ENCODE assay signal across 13 cellular contexts in the genomic region with DNA sequence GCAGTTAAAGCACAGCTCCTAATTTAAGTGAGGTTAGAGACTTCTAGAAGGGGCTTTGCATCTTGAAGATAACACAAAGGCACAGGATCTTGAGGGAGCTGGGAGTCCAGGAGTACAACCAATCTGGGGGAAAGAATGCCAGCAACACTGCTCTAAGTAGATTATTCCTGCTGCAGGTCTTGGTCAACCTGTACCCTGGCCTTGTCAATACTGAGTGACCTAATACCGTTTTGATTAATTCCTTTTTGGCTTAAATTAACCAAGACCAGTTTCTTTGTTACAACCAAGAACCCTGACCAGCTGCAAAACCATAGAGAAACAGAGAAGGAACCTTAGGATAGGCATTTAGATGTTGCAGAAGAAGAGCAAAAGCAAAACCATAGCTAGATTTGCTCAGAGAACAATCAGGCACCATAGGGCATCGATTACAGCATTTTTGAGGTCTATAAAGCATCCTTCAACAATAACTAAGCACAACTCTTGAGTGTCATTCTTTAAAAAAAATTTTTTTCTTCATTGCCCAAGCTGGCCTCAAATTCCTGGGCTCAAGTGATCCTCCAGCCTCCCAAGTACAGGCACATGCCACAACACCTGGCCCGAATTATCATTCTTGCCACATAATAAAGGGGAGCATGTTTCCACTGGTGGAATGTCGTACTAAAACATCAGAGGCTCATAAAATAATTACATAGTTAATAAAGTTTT. TPM values are rescaled to one million over a fixed set of nuclear protein-coding genes. Genes with fewer than 3 reads are reported as not detected.
DNase-seq lines count a peak whose midpoint lies in the region; ATAC-seq, FAIRE-seq and TF ChIP-seq lines count a peak whose summit lies in the region.
"Had no signal": no experiment of that assay in that cellular context is flagged by ENCODE, and none has a peak within 500 bp of the region (broad histone marks: within the 10 kb centered on the region; RNA-seq: fewer than 3 reads in every experiment).

No MANE protein-coding gene starts in this region.

- H3K36me3 ChIP-seq in SU-DHL-6 (ENCODE audit: low read length) (0 out of 2 replicates have a peak, but pooled peaks cover 18% of the 10 kb centered on the region), HepG2 (replicated peaks in 1 of 2; ENCODE audit: control insufficient read depth in 1 of 2, insufficient read depth in 2 of 2, low read length in 2 of 2) (peaks cover 4 to 11% of the 10 kb centered on the region in 2 experiments; a peak in 3 of 5 replicates), subcutaneous abdominal adipose tissue (ENCODE audit: control insufficient read depth in 5 of 5, insufficient read depth in 5 of 5, low read length in 5 of 5) (no peaks in the 10 kb centered on the region)

- H3K9me3 ChIP-seq in SU-DHL-6 (ENCODE audit: insufficient read depth, low read length) (no peaks in the 10 kb centered on the region), HepG2 (ENCODE audit: low read length) (no peaks in the 10 kb centered on the region), subcutaneous abdominal adipose tissue (ENCODE audit: control insufficient read depth in 5 of 5, low read length in 5 of 5) (no peaks in the 10 kb centered on the region)

- POLR2A ChIA-PET in HepG2 (lab: Yijun Ruan, JAX) = interaction anchor here (1.2 kb wide), 1 partner anchor 15 kb away, joined by 3 read pairs; no protein-coding TSS in a partner anchor

- H3F3A ChIP-seq in SU-DHL-6 (ENCODE audit: insufficient read depth) = peaks cover 28% of the 10 kb centered on the region

- no TSS peak for BruUV-seq in HepG2 (replicated peaks; lab: Mats Ljungman, UMichigan)

- H3K27ac Mint-ChIP-seq in activated T-cell treated with anti-CD3 and anti-CD28 coated beads, Interleukin-2, amount 50 U/mL, for 72 hours = peak overlapping the region; percentile 96
- H3K27ac Mint-ChIP-seq in CD14-positive monocyte = peak overlapping the region in 3 of 7 donors; percentile 17 to 77 (median 32)

- H3K79me2 ChIP-seq in SU-DHL-6 (ENCODE audit: insufficient read depth, low read length) = peaks cover 100% of the 10 kb centered on the region
- peaks cover 98% of the 10 kb centered on the region for H3K79me2 ChIP-seq in HepG2 (ENCODE audit: insufficient read depth, low read length)

- H3K27ac ChIP-seq in SU-DHL-6 (ENCODE audit: low read depth, low read length) (peak overlapping the region; percentile 9; the same call in 1 of the 2 replicates), HepG2 (ENCODE audit: extremely low read length, insufficient read depth, low read length) (no peak overlapping the region), subcutaneous abdominal adipose tissue (ENCODE audit: low read depth, low read length) (peak overlapping the region; percentile 68)

- H3K4me3 ChIP-seq in SU-DHL-6 (ENCODE audit: insufficient read depth, low read length, poor library complexity, severe bottlenecking) = no peak overlapping the region
- no peak overlapping the region for H3K4me3 ChIP-seq in HepG2 (replicated peaks in 1 of 3; ENCODE audit: insufficient read depth in 1 of 3, low read depth in 2 of 3, low read length in 3 of 3)
- H3K4me3 ChIP-seq in subcutaneous abdominal adipose tissue (ENCODE audit: low read depth in 1 of 5, low read length in 5 of 5) = no peak overlapping the region

- no peak for FAIRE-seq in HepG2 (lab: Jason Lieb, UNC)

- H2AFZ ChIP-seq in SU-DHL-6 (ENCODE audit: low read depth, low read length, severe bottlenecking) (no peak overlapping the region), HepG2 (ENCODE audit: low read length) (no peak overlapping the region)

- H3K9ac ChIP-seq in SU-DHL-6 (ENCODE audit: low read length) = no peak overlapping the region
- no peak overlapping the region for H3K9ac ChIP-seq in HepG2 (ENCODE audit: insufficient read depth, low read depth, low read length)
- H3K9ac ChIP-seq in subcutaneous abdominal adipose tissue (ENCODE audit: low read length in 5 of 5) = no peak overlapping the region

- WGBS in HepG2 (ENCODE audit: low lambda C conversion rate) = 68% methylated on average over 4 of the region's 4 CpGs

- intact Hi-C loops in HepG2 (cut with micrococcal nuclease; ENCODE audit: unreplicated experiment) = loop anchor here (10.0 kb wide), 1 partner anchor 122 kb away; the partner anchor contains the start of gene ITPRIPL1
- intact Hi-C loops in CD14-positive monocyte (cut with micrococcal nuclease) = no loop called here

- peaks cover 6 to 24% of the 10 kb centered on the region in 2 donors for H3K36me3 Mint-ChIP-seq in activated T-cell treated with anti-CD3 and anti-CD28 coated beads, Interleukin-2, amount 50 U/mL, for 72 hours (ENCODE audit: insufficient read depth in 2 of 2)
- H3K36me3 Mint-ChIP-seq in CD14-positive monocyte = peaks cover 13 to 31% of the 10 kb centered on the region in 2 donors

- H3K4me1 Mint-ChIP-seq in activated T-cell treated with anti-CD3 and anti-CD28 coated beads, Interleukin-2, amount 50 U/mL, for 72 hours (ENCODE audit: low read depth) = peaks cover 90% of the 10 kb centered on the region
- peaks cover 83% of the 10 kb centered on the region for H3K4me1 Mint-ChIP-seq in CD14-positive monocyte

- H3K9me3 Mint-ChIP-seq in activated T-cell treated with anti-CD3 and anti-CD28 coated beads, Interleukin-2, amount 50 U/mL, for 72 hours = no peaks in the 10 kb centered on the region
- H3K9me3 Mint-ChIP-seq in CD14-positive monocyte = no peaks in the 10 kb centered on the region

- CTCF ChIA-PET in HepG2 (lab: Yijun Ruan, JAX; ENCODE audit: low intra/inter-chr PET ratio, low total read pairs) = no interaction called here

- H3K27me3 ChIP-seq in SU-DHL-6 (ENCODE audit: low read length) = no peaks in the 10 kb centered on the region
- H3K27me3 ChIP-seq in HepG2 (ENCODE audit: control insufficient read depth in 1 of 2, insufficient read depth in 2 of 2, low read length in 2 of 2) = no peaks in the 10 kb centered on the region
- no peaks in the 10 kb centered on the region for H3K27me3 ChIP-seq in subcutaneous abdominal adipose tissue (ENCODE audit: control insufficient read depth in 5 of 5, insufficient read depth in 4 of 5, low read length in 5 of 5)

- TF ChIP-seq POLR2A in HepG2 (IDR thresholded peaks at IDR 0.05; ENCODE audit: insufficient read depth in 1 of 2, low read depth in 2 of 2, low read length in 2 of 2) = no peak

- H4K20me1 ChIP-seq in SU-DHL-6 (ENCODE audit: low read depth, low read length) (peaks cover 69% of the 10 kb centered on the region), HepG2 (ENCODE audit: insufficient read depth, low read length) (peaks cover 96% of the 10 kb centered on the region)

- in situ Hi-C loops in HepG2 (cut with HindIII; ENCODE audit: extremely low pct_ligation_motif_present, low pct_unique_long_range_greater_than_20kb) (no loop called here), GM13977 (cut with MboI; ENCODE audit: low pct_unique_long_range_greater_than_20kb, low sequenced_read_pairs, unreplicated experiment) (no loop called here)

- H3K4me1 ChIP-seq in HepG2 (ENCODE audit: insufficient read depth, low read length) (peaks cover 77% of the 10 kb centered on the region), subcutaneous abdominal adipose tissue (ENCODE audit: control insufficient read depth in 5 of 5, insufficient read depth in 5 of 5, low read length in 5 of 5) (peaks cover 1 to 75% (median 59%) of the 10 kb centered on the region in 5 donors)

- no peak for ATAC-seq in activated T-cell treated with anti-CD3 and anti-CD28 coated beads, Interleukin-2, amount 50 U/mL, for 72 hours (replicated peaks in 1 of 2)
- peak; percentile 61 for ATAC-seq in HepG2

- H3K27me3 Mint-ChIP-seq in activated T-cell treated with anti-CD3 and anti-CD28 coated beads, Interleukin-2, amount 50 U/mL, for 72 hours (ENCODE audit: low read depth) = no peaks in the 10 kb centered on the region
- peaks cover 0 to 1% (median 0%) of the 10 kb centered on the region in 3 donors for H3K27me3 Mint-ChIP-seq in CD14-positive monocyte (ENCODE audit: low read depth in 3 of 3)

- TF ChIP-seq CTCF in SU-DHL-6 (IDR thresholded peaks at IDR 0.05; ENCODE audit: insufficient read depth, low read length, poor library complexity, severe bottlenecking) = no peak
- TF ChIP-seq CTCF in HepG2 (CRISPR knock-in tag; IDR thresholded peaks at IDR 0.05) = no peak
- no peak for TF ChIP-seq CTCF in GM13977 (IDR thresholded peaks at IDR 0.05; ENCODE audit: extremely low read depth, insufficient read depth, missing control alignments)
- no peak for TF ChIP-seq CTCF in CD14-positive monocyte (IDR thresholded peaks at IDR 0.05)

- H3K4me2 ChIP-seq in SU-DHL-6 (ENCODE audit: low read depth, low read length, poor library complexity, severe bottlenecking) (peak overlapping the region; percentile 92), HepG2 (ENCODE audit: low read depth, low read length) (no peak overlapping the region; the same call in 1 of the 2 replicates)

- TF ChIP-seq RAD21 in HepG2 (CRISPR knock-in tag; IDR thresholded peaks at IDR 0.05) = no peak

- H3K9me2 ChIP-seq in SU-DHL-6 (replicated peaks; ENCODE audit: insufficient read depth, low read length) = no peaks in the 10 kb centered on the region

- H3K4me3 Mint-ChIP-seq in activated T-cell treated with anti-CD3 and anti-CD28 coated beads, Interleukin-2, amount 50 U/mL, for 72 hours = peak overlapping the region; percentile 29 to 69
- H3K4me3 Mint-ChIP-seq in CD14-positive monocyte = no peak overlapping the region

- TF ChIP-seq EP300 in HepG2 (IDR thresholded peaks at IDR 0.05; ENCODE audit: low read depth in 2 of 2, low read length in 2 of 2) = no peak
- no peak for TF ChIP-seq EP300 in HepG2 (CRISPR knock-in tag; IDR thresholded peaks at IDR 0.05; ENCODE audit: borderline replicate concordance)

- no peak for DNase-seq in activated T-cell treated with anti-CD3 and anti-CD28 coated beads, Interleukin-2, amount 50 U/mL, for 72 hours
- DNase-seq in activated T-cell treated with anti-CD3 and anti-CD28 coated beads, Interleukin-2, amount 50 U/mL, for 1 hour = no peak
- DNase-seq in HepG2 (ENCODE audit: low spot score) (no peak), GM13977 (ENCODE audit: low spot score) (no peak), CD14-positive monocyte (ENCODE audit: low spot score) (no peak), DMS114 treated with DMSO at 0.1 percent for 48 hours (lab: John Stamatoyannopoulos, UW; ENCODE audit: unreplicated experiment) (no peak)
- DNase-seq: activated CD4-positive, CD25-positive, alpha-beta regulatory T cell treated with anti-CD3 and anti-CD28 coated beads, Interleukin-2, amount 50 U/mL, for 72 hours; activated effector memory CD4-positive, alpha-beta T cell treated with anti-CD3 and anti-CD28 coated beads, Interleukin-2, amount 50 U/mL, for 16 hours; cerebellar nuclear complex; NCI-H1092 treated with DMSO at 0.1 percent for 48 hours; substantia nigra had no signal

RNA-seq across cellular contexts. Expression of gene STARD7, which starts 6.3 kb away (rescaled TPM):
- 100 to 1,000 TPM; 202 to 225 TPM for total RNA-seq in activated T-cell treated with anti-CD3 and anti-CD28 coated beads, Interleukin-2, amount 50 U/mL, for 72 hours
- total RNA-seq in HepG2 (2016; rRNA removed; fragmentation: Illumina TruSeq; extraction: Trizol) = 300 and 332 TPM in 2 replicates
- total RNA-seq in HepG2 (2016; cell fraction: cytosol; rRNA removed; fragmentation: Illumina TruSeq; extraction: Trizol; ENCODE audit: low read depth) = 45.1 and 56.7 TPM in 2 replicates
- total RNA-seq in HepG2 (2016; cell fraction: insoluble cytoplasmic fraction; rRNA removed; fragmentation: Illumina TruSeq; extraction: Trizol) = 302 and 329 TPM in 2 replicates
- total RNA-seq in HepG2 (2016; cell fraction: membrane; rRNA removed; fragmentation: Illumina TruSeq; extraction: Trizol) = 220 and 258 TPM in 2 replicates
- 168 and 191 TPM in 2 replicates for total RNA-seq in HepG2 (2016; cell fraction: nucleus; rRNA removed; fragmentation: Illumina TruSeq; extraction: Trizol)
- polyA plus RNA-seq in HepG2 (2011; rRNA removed) (67.2 and 88.2 TPM in 2 replicates), CD14-positive monocyte (100 to 1,000 TPM; 172 to 179 TPM)
- 44.2 and 66.6 TPM in 2 replicates for polyA plus RNA-seq in HepG2 (2011; cell fraction: cytosol; rRNA removed)
- 90.2 and 107 TPM in 2 replicates for polyA plus RNA-seq in HepG2 (2011; cell fraction: nucleus; rRNA removed)
- 93.8 and 117 TPM in 2 replicates for polyA plus RNA-seq in HepG2 (2012)
- 26.0 and 34.9 TPM in 2 replicates for polyA plus RNA-seq in HepG2 (2016; cell fraction: cytosol; fragmentation: Illumina TruSeq; extraction: Trizol; ENCODE audit: low read depth)
- 237 and 245 TPM in 2 replicates for polyA plus RNA-seq in HepG2 (2016; cell fraction: insoluble cytoplasmic fraction; fragmentation: Illumina TruSeq; extraction: Trizol; ENCODE audit: low read depth)
- 111 and 128 TPM in 2 replicates for polyA plus RNA-seq in HepG2 (2016; cell fraction: membrane; fragmentation: Illumina TruSeq; extraction: Trizol; ENCODE audit: low read depth)
- 205 and 220 TPM in 2 replicates for polyA plus RNA-seq in HepG2 (2016; cell fraction: nucleus; fragmentation: Illumina TruSeq; extraction: Trizol; ENCODE audit: insufficient read depth, low read depth)
- 78.3 and 92.3 TPM in 2 replicates for polyA minus RNA-seq in HepG2 (2011; rRNA and poly(A)+ RNA removed; ENCODE audit: low replicate concordance)
- polyA minus RNA-seq in HepG2 (2011; cell fraction: cytosol; rRNA and poly(A)+ RNA removed) = 89.8 and 100 TPM in 2 replicates
- polyA minus RNA-seq in HepG2 (2011; cell fraction: nucleus; rRNA and poly(A)+ RNA removed) = 137 and 187 TPM in 2 replicates

RNA-seq across cellular contexts. Expression of gene DUSP2, which starts 57.1 kb away (rescaled TPM):
- 100 to 1,000 TPM; 340 to 388 TPM for total RNA-seq in activated T-cell treated with anti-CD3 and anti-CD28 coated beads, Interleukin-2, amount 50 U/mL, for 72 hours
- not detected in 2 replicates for total RNA-seq in HepG2 (2016; rRNA removed; fragmentation: Illumina TruSeq; extraction: Trizol)
- not detected in 2 replicates for total RNA-seq in HepG2 (2016; cell fraction: cytosol; rRNA removed; fragmentation: Illumina TruSeq; extraction: Trizol; ENCODE audit: low read depth)
- total RNA-seq in HepG2 (2016; cell fraction: insoluble cytoplasmic fraction; rRNA removed; fragmentation: Illumina TruSeq; extraction: Trizol) = not detected in 2 replicates
- not detected in 2 replicates for total RNA-seq in HepG2 (2016; cell fraction: membrane; rRNA removed; fragmentation: Illumina TruSeq; extraction: Trizol)
- total RNA-seq in HepG2 (2016; cell fraction: nucleus; rRNA removed; fragmentation: Illumina TruSeq; extraction: Trizol) = not detected in 2 replicates
- not detected in 2 replicates for polyA plus RNA-seq in HepG2 (2011; rRNA removed)
- polyA plus RNA-seq in HepG2 (2011; cell fraction: cytosol; rRNA removed) = 0.04 TPM in 1 of 2 replicates, not detected in the other
- 0.12 and 0.18 TPM in 2 replicates for polyA plus RNA-seq in HepG2 (2011; cell fraction: nucleus; rRNA removed)
- polyA plus RNA-seq in HepG2 (2012) = not detected in 2 replicates
- not detected in 2 replicates for polyA plus RNA-seq in HepG2 (2016; cell fraction: cytosol; fragmentation: Illumina TruSeq; extraction: Trizol; ENCODE audit: low read depth)
- polyA plus RNA-seq in HepG2 (2016; cell fraction: insoluble cytoplasmic fraction; fragmentation: Illumina TruSeq; extraction: Trizol; ENCODE audit: low read depth) = not detected in 2 replicates
- polyA plus RNA-seq in HepG2 (2016; cell fraction: membrane; fragmentation: Illumina TruSeq; extraction: Trizol; ENCODE audit: low read depth) = not detected in 2 replicates
- polyA plus RNA-seq in HepG2 (2016; cell fraction: nucleus; fragmentation: Illumina TruSeq; extraction: Trizol; ENCODE audit: insufficient read depth, low read depth) = not detected in 2 replicates
- 103 TPM in 1 of 2 replicates, not detected in the other for polyA minus RNA-seq in HepG2 (2011; rRNA and poly(A)+ RNA removed; ENCODE audit: low replicate concordance)
- polyA minus RNA-seq in HepG2 (2011; cell fraction: cytosol; rRNA and poly(A)+ RNA removed) = 0.69 and 1.3 TPM in 2 replicates
- 0.25 and 0.52 TPM in 2 replicates for polyA minus RNA-seq in HepG2 (2011; cell fraction: nucleus; rRNA and poly(A)+ RNA removed)
- polyA plus RNA-seq in CD14-positive monocyte = 10 to 100 TPM; 48.4 to 66.1 TPM

Comparison
In these comparisons a context has a peak if more than half of its experiments do, and no peak if none do; other contexts are left out.
1. H3K4me3 Mint-ChIP-seq: peak in activated T-cell treated with anti-CD3 and anti-CD28 coated beads, Interleukin-2, amount 50 U/mL, for 72 hours (2 of 2); none in CD14-positive monocyte (0 of 2).
2. RNA of gene DUSP2, which starts 57.1 kb away (total RNA-seq): 340 to 388 TPM in activated T-cell treated with anti-CD3 and anti-CD28 coated beads, Interleukin-2, amount 50 U/mL, for 72 hours; not detected in HepG2; every median in the first group is over 100 times any median in the second.